10 cellular contexts compared by ENCODE assay signal in the genomic region with DNA sequence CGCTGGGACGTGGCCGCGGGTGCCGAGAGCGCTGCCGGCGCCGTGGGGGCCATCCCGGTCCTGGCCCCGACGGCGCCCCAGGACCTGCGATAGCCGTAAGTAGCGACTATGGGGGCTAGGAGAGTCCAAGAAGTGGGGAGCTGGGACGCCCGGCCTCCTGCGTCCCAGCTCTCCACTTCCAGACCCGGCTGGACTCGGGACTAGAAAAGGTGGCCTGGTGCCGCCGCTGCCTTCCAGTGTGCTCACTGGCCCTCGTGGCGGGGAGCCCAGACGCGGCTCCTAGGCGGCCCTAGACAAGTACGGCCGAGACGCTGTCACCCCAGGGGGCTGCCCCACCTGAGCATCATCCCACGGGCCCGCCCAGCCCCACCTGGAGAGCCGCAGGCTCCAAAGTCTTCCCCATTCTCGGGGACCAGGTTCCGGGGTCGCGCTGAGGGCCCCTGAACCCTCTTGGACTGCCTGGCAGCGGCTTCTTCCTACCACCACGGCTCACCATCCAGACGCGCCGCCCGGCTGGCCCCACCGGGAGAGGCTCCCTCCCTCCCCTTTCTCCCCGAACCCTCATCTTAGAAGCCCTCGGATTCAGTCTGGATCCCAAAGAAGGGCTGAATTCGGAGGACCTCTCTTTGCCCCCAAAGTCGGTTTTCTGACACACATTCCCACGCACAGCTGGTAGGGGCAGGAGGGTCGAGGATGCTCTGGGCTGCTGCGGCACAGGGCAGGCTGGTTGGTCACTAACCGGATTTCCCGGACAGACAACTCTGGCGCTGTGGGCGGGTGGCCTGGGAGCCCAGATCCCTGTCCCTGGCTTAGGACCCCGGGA. TPM values are rescaled to one million over a fixed set of nuclear protein-coding genes. Genes with fewer than 3 reads are reported as not detected.
DNase-seq lines count a peak whose midpoint lies in the region; FAIRE-seq and TF ChIP-seq lines count a peak whose summit lies in the region.
"Had no signal": no experiment of that assay in that cellular context is flagged by ENCODE, and none has a peak within 500 bp of the region (broad histone marks: within the 10 kb centered on the region; RNA-seq: fewer than 3 reads in every experiment).

No MANE protein-coding gene starts in this region.

- H3K36me3 ChIP-seq in keratinocyte (ENCODE audit: control insufficient read depth in 2 of 2, extremely low read depth in 1 of 2, insufficient read depth in 2 of 2, low read length in 2 of 2) (peaks cover 14% of the 10 kb centered on the region in 2 experiments), adrenal gland (replicated peaks in 1 of 2) (no peaks in the 10 kb centered on the region)

- H3K4me1 ChIP-seq in keratinocyte (ENCODE audit: control insufficient read depth, extremely low read depth, insufficient read depth, low read length) (peaks cover 34% of the 10 kb centered on the region), adrenal gland (replicated peaks in 1 of 2) (peaks cover 0 to 16% of the 10 kb centered on the region in 2 donors)

- no peak for FAIRE-seq in HTR-8/SVneo (lab: Jason Lieb, UNC)
- no peak for FAIRE-seq in keratinocyte (lab: Jason Lieb, UNC)

- 0 to 21% (median 17%) methylated on average over 5 to 57 of the region's 57 CpGs for WGBS in adrenal gland, 4 donors

- H3K27ac ChIP-seq in keratinocyte (ENCODE audit: control insufficient read depth, insufficient read depth, low read length) (peak overlapping the region; percentile 90), skin epidermis (peak overlapping the region; percentile 41 to 94 (median 81)), adrenal gland (peak overlapping the region in 2 of 5 donors; percentile 68 to 78)

- TF ChIP-seq POLR2A in adrenal gland (IDR thresholded peaks at IDR 0.05): no peak

- H3K27me3 ChIP-seq in keratinocyte (ENCODE audit: control insufficient read depth, extremely low read depth, insufficient read depth, low read length) (no peaks in the 10 kb centered on the region), adrenal gland (peaks cover 22% of the 10 kb centered on the region)

- peak overlapping the region; percentile 93 for H3K9ac ChIP-seq in keratinocyte (ENCODE audit: control insufficient read depth, extremely low read depth, insufficient read depth, low read length)

- H3K9me1 ChIP-seq in keratinocyte (ENCODE audit: control insufficient read depth, extremely low read depth, insufficient read depth, low read length): no peaks in the 10 kb centered on the region

- TF ChIP-seq CTCF in keratinocyte (optimal IDR thresholded peaks at IDR 0.05 in 1 of 3, IDR thresholded peaks at IDR 0.05 in 1 of 3, conservative IDR thresholded peaks at IDR 0.05 in 1 of 3; ENCODE audit: extremely low read depth in 1 of 3, insufficient read depth in 2 of 3, low read length in 3 of 3) (no peak), adrenal gland (IDR thresholded peaks at IDR 0.05) (no peak)

- H4K20me1 ChIP-seq in keratinocyte (ENCODE audit: control insufficient read depth, extremely low read depth, insufficient read depth, low read length): peaks cover 8% of the 10 kb centered on the region

- peak overlapping the region; percentile 79 to 89 (median 86) for H3K4me3 ChIP-seq in keratinocyte (ENCODE audit: control insufficient read depth in 2 of 3, extremely low read depth in 1 of 3, insufficient read depth in 2 of 3, low read depth in 1 of 3, low read length in 3 of 3)
- peak overlapping the region; percentile 36 to 55 (median 39) for H3K4me3 ChIP-seq in skin epidermis
- peak overlapping the region in 1 of 4 donors; percentile 52 for H3K4me3 ChIP-seq in adrenal gland

- intact Hi-C loops in adrenal gland (cut with DNase I): no loop called here

- H3K9me3 ChIP-seq in keratinocyte (ENCODE audit: control insufficient read depth, low read depth, low read length): no peaks in the 10 kb centered on the region
- no peaks in the 10 kb centered on the region for H3K9me3 ChIP-seq in adrenal gland (replicated peaks in 1 of 3)

- DNase-seq in HTR-8/SVneo (ENCODE audit: insufficient read length, low spot score) (peak; percentile 31), astrocyte of the hippocampus (ENCODE audit: low read depth, low spot score) (peak; percentile 46), keratinocyte (ENCODE audit: low read depth, low spot score) (no peak), NCI-H1417 (lab: John Stamatoyannopoulos, UW) (no peak), HCEC 1CT (no peak), adrenal gland (no peak)
- DNase-seq in activated CD8-positive, alpha-beta memory T cell treated with anti-CD3 and anti-CD28 coated beads for 24 hours: no peak
- DNase-seq: activated CD4-positive, alpha-beta T cell treated with anti-CD3 and anti-CD28 coated beads for 1 hour; IMR-90 had no signal

- peak overlapping the region; percentile 74 for H3K4me2 ChIP-seq in keratinocyte (ENCODE audit: control insufficient read depth, extremely low read depth, insufficient read depth, low read depth, low read length)

- dilution Hi-C loops in keratinocyte (cut with MboI; ENCODE audit: extremely low pct_ligation_motif_present, low sequenced_read_pairs): no loop called here

- peaks cover 38% of the 10 kb centered on the region for H3K79me2 ChIP-seq in keratinocyte (ENCODE audit: control insufficient read depth, insufficient read depth, low read length)

- H2AFZ ChIP-seq in keratinocyte (ENCODE audit: control insufficient read depth, low read length): no peak overlapping the region

RNA-seq across cellular contexts. Expression of a gene that starts 0.9 kb away (rescaled TPM):
- 60.1 to 104 TPM (median 76.2 TPM) in 3 replicates for polyA plus RNA-seq in keratinocyte
- polyA plus RNA-seq in keratinocyte (2011; ENCODE audit: low read depth): 11.8 TPM
- 51.0 and 110 TPM in 2 replicates for polyA plus RNA-seq in keratinocyte (2011; cell fraction: cytosol; rRNA removed)
- polyA plus RNA-seq in keratinocyte (2011; cell fraction: nucleus; rRNA removed): 108 and 157 TPM in 2 replicates
- polyA plus RNA-seq in keratinocyte (2012; ENCODE audit: low replicate concordance): 37.2 and 90.1 TPM in 2 replicates
- polyA minus RNA-seq in keratinocyte: 32.9 to 60.9 TPM (median 37.5 TPM) in 3 replicates
- polyA minus RNA-seq in keratinocyte (2011; cell fraction: cytosol; rRNA and poly(A)+ RNA removed): 109 TPM
- 32.3 and 41.4 TPM in 2 replicates for polyA minus RNA-seq in keratinocyte (2011; cell fraction: nucleus; rRNA and poly(A)+ RNA removed)
- total RNA-seq in adrenal gland: 10 to 100 TPM in 4 of 8 donors, 1 to 10 TPM in 4; 5.1 to 26.6 (median 9.7) TPM
- polyA plus RNA-seq in adrenal gland: 10 to 100 TPM in 2 of 3 donors, under 1 TPM in 1; 0.44 to 12.8 (median 12.6) TPM

Comparison
In these comparisons a context has a peak if more than half of its experiments do, and no peak if none do; other contexts are left out.
1. DNase-seq: peak in HTR-8/SVneo (single experiment) and astrocyte of the hippocampus (single experiment); none in keratinocyte (single experiment), NCI-H1417 (0 of 3), HCEC 1CT (single experiment), activated CD8-positive, alpha-beta memory T cell treated with anti-CD3 and anti-CD28 coated beads for 24 hours (single experiment) and adrenal gland (0 of 7).